In the genomic region with DNA sequence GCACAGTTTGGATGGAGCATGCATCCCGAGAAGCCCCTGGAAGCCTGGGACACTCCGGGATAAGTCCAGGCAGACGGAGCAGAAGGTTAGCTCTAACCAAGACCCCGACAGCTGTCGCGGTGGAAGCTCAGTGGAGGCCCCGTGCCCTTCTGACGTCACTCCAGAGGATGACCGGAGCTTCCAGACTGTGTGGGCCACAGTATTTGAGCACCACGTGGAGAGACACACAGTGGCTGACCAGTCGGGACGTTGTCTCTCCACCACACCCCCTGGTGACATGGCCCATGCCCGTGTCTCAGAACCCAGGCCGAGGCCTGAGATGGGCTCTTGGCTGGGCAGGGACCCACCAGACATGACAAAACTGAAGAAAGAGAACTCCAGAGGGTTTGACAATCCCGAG, we compare ENCODE assay signal across 2 cellular contexts.
TF ChIP-seq lines count a peak whose summit lies in the region.

No MANE protein-coding gene starts in this region.

TF ChIP-seq in liver, 16 proteins besides CTCF, POLR2A, EP300 and RAD21 (continued from another document):
- TF ChIP-seq, protein P1, sequence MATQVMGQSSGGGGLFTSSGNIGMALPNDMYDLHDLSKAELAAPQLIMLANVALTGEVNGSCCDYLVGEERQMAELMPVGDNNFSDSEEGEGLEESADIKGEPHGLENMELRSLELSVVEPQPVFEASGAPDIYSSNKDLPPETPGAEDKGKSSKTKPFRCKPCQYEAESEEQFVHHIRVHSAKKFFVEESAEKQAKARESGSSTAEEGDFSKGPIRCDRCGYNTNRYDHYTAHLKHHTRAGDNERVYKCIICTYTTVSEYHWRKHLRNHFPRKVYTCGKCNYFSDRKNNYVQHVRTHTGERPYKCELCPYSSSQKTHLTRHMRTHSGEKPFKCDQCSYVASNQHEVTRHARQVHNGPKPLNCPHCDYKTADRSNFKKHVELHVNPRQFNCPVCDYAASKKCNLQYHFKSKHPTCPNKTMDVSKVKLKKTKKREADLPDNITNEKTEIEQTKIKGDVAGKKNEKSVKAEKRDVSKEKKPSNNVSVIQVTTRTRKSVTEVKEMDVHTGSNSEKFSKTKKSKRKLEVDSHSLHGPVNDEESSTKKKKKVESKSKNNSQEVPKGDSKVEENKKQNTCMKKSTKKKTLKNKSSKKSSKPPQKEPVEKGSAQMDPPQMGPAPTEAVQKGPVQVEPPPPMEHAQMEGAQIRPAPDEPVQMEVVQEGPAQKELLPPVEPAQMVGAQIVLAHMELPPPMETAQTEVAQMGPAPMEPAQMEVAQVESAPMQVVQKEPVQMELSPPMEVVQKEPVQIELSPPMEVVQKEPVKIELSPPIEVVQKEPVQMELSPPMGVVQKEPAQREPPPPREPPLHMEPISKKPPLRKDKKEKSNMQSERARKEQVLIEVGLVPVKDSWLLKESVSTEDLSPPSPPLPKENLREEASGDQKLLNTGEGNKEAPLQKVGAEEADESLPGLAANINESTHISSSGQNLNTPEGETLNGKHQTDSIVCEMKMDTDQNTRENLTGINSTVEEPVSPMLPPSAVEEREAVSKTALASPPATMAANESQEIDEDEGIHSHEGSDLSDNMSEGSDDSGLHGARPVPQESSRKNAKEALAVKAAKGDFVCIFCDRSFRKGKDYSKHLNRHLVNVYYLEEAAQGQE (IDR thresholded peaks at IDR 0.05) = no peak
- no peak for TF ChIP-seq JUND (IDR thresholded peaks at IDR 0.05)
- no peak for TF ChIP-seq NR2F2 (IDR thresholded peaks at IDR 0.05)
- TF ChIP-seq, protein P2, sequence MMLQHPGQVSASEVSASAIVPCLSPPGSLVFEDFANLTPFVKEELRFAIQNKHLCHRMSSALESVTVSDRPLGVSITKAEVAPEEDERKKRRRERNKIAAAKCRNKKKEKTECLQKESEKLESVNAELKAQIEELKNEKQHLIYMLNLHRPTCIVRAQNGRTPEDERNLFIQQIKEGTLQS (IDR thresholded peaks at IDR 0.05) = no peak
- no peak for TF ChIP-seq YY1 (IDR thresholded peaks at IDR 0.05)
- TF ChIP-seq, protein P3, sequence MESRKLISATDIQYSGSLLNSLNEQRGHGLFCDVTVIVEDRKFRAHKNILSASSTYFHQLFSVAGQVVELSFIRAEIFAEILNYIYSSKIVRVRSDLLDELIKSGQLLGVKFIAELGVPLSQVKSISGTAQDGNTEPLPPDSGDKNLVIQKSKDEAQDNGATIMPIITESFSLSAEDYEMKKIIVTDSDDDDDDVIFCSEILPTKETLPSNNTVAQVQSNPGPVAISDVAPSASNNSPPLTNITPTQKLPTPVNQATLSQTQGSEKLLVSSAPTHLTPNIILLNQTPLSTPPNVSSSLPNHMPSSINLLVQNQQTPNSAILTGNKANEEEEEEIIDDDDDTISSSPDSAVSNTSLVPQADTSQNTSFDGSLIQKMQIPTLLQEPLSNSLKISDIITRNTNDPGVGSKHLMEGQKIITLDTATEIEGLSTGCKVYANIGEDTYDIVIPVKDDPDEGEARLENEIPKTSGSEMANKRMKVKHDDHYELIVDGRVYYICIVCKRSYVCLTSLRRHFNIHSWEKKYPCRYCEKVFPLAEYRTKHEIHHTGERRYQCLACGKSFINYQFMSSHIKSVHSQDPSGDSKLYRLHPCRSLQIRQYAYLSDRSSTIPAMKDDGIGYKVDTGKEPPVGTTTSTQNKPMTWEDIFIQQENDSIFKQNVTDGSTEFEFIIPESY (IDR thresholded peaks at IDR 0.05) = no peak
- TF ChIP-seq MAX (IDR thresholded peaks at IDR 0.05) = no peak
- no peak for TF ChIP-seq EGR1 (IDR thresholded peaks at IDR 0.05; ENCODE audit: low read depth in 2 of 2)
- TF ChIP-seq RXRA (IDR thresholded peaks at IDR 0.05) = no peak
- TF ChIP-seq FOXA1 (IDR thresholded peaks at IDR 0.05) = no peak
- no peak for TF ChIP-seq SP1 (IDR thresholded peaks at IDR 0.05)
- TF ChIP-seq HNF4A (conservative IDR thresholded peaks at IDR 0.05) = no peak
- no peak for TF ChIP-seq GABPA (IDR thresholded peaks at IDR 0.05 in 1 of 2, conservative IDR thresholded peaks at IDR 0.05 in 1 of 2)

TF ChIP-seq in HepG2, 621 proteins besides CTCF, POLR2A, EP300 and RAD21 (continued from another document):
- TF ChIP-seq ZNF142 (CRISPR knock-in tag; IDR thresholded peaks at IDR 0.05) = no peak
- TF ChIP-seq FOXA1 (IDR thresholded peaks at IDR 0.05) = no peak
- TF ChIP-seq FOXA1 (CRISPR knock-in tag; IDR thresholded peaks at IDR 0.05) = no peak
- no peak for TF ChIP-seq JUN (CRISPR knock-in tag; IDR thresholded peaks at IDR 0.05)
- TF ChIP-seq AKNA (CRISPR knock-in tag; IDR thresholded peaks at IDR 0.05; ENCODE audit: borderline replicate concordance) = no peak
- no peak for TF ChIP-seq ZNF564 (CRISPR knock-in tag; IDR thresholded peaks at IDR 0.05)
- TF ChIP-seq NONO (IDR thresholded peaks at IDR 0.05) = no peak
- no peak for TF ChIP-seq NONO (CRISPR knock-in tag; conservative IDR thresholded peaks at IDR 0.05)
- TF ChIP-seq ZNF460 (CRISPR knock-in tag; IDR thresholded peaks at IDR 0.05; ENCODE audit: borderline replicate concordance) = no peak
TF ChIP-seq in HepG2: peak in this region for 0.
